ENCODE assay signal across 8 cellular contexts in genomic region chr15:40906101-40906946, GRCh38. TPM values are rescaled to one million over a fixed set of nuclear protein-coding genes. Genes with fewer than 3 reads are reported as not detected.
DNase-seq lines count a peak whose midpoint lies in the region; ATAC-seq, FAIRE-seq and TF ChIP-seq lines count a peak whose summit lies in the region.

No MANE protein-coding gene starts in this region.

- DNase-seq in Caco-2 (peak; percentile 88 to 92), KG1 (lab: John Stamatoyannopoulos, UW) (peak; percentile 63), RCC 7860 (ENCODE audit: low spot score) (peak; percentile 80), fibroblast of pulmonary artery (ENCODE audit: low read depth) (peak; percentile 96), nephron progenitor cell (peak; percentile 92)
- DNase-seq in activated T-helper 9 cell treated with anti-CD3 and anti-CD28 coated beads, Interleukin-2, amount 50 U/mL, for 16 hours (ENCODE audit: low read depth): peak; percentile 70

- H3K4me1 Mint-ChIP-seq in Caco-2 (ENCODE audit: low read depth, unreplicated experiment) (peaks cover 12% of the 10 kb centered on the region), nephron progenitor cell (peaks cover 51% of the 10 kb centered on the region)
- peaks cover 30% of the 10 kb centered on the region for H3K4me1 Mint-ChIP-seq in stimulated activated naive CD8-positive, alpha-beta T cell treated with anti-CD3 and anti-CD28 coated beads, Interleukin-15, Interleukin-2, amounts not matched to agents 100 ng/mL and 50 ng/mL, for 24 hours (ENCODE audit: low read depth)

- H3K4me3 ChIP-seq in Caco-2 (ENCODE audit: low read depth, low read length) (peak overlapping the region; percentile 16; the same call in 1 of the 2 replicates), fibroblast of pulmonary artery (replicated peaks; ENCODE audit: low read depth, low read length) (peak overlapping the region; percentile 39)

- CTCF ChIA-PET in Caco-2 (lab: Charles Lee): interaction anchor here (0.6 to 1.5 kb wide), 13 partner anchors 9 to 426 kb away, joined by 3 to 20 read pairs (median 4); partner anchors contain the start of genes NUSAP1, OIP5 and VPS18

- H3K9me3 ChIP-seq in Caco-2: no peaks in the 10 kb centered on the region

- no peaks in the 10 kb centered on the region for H3K9me3 Mint-ChIP-seq in Caco-2 (ENCODE audit: unreplicated experiment)
- no peaks in the 10 kb centered on the region for H3K9me3 Mint-ChIP-seq in nephron progenitor cell
- no peaks in the 10 kb centered on the region for H3K9me3 Mint-ChIP-seq in stimulated activated naive CD8-positive, alpha-beta T cell treated with anti-CD3 and anti-CD28 coated beads, Interleukin-15, Interleukin-2, amounts not matched to agents 100 ng/mL and 50 ng/mL, for 24 hours

- BruUV-seq in Caco-2 (replicated peaks; lab: Mats Ljungman, UMichigan): no TSS peak

- peaks cover 28% of the 10 kb centered on the region for H3K4me1 ChIP-seq in Caco-2

- FAIRE-seq in RCC 7860 (lab: Jason Lieb, UNC): peak; percentile 57

- intact Hi-C loops in Caco-2 (cut with micrococcal nuclease; ENCODE audit: unreplicated experiment): loop anchor here (1.0 to 10.0 kb wide), 3 partner anchors 22 to 428 kb away; partner anchors contain the start of genes NUSAP1 and OIP5

- H3K27me3 Mint-ChIP-seq in Caco-2 (ENCODE audit: insufficient read depth, unreplicated experiment) (no peaks in the 10 kb centered on the region), nephron progenitor cell (ENCODE audit: low read depth, poor library complexity) (peaks cover 7% of the 10 kb centered on the region)
- H3K27me3 Mint-ChIP-seq in stimulated activated naive CD8-positive, alpha-beta T cell treated with anti-CD3 and anti-CD28 coated beads, Interleukin-15, Interleukin-2, amounts not matched to agents 100 ng/mL and 50 ng/mL, for 24 hours: no peaks in the 10 kb centered on the region

- peaks cover 2% of the 10 kb centered on the region; the same call in 1 of the 2 replicates for H3K36me3 ChIP-seq in Caco-2 (ENCODE audit: control insufficient read depth, insufficient read depth, low read length)

- ATAC-seq in GM21529 (IDR thresholded peaks at IDR 0.05; ENCODE audit: unreplicated experiment): peak; percentile 74

- H3K36me3 Mint-ChIP-seq in Caco-2 (ENCODE audit: insufficient read depth, unreplicated experiment) (peaks cover 47% of the 10 kb centered on the region), nephron progenitor cell (ENCODE audit: low read depth) (peaks cover 8% of the 10 kb centered on the region)
- peaks cover 14% of the 10 kb centered on the region for H3K36me3 Mint-ChIP-seq in stimulated activated naive CD8-positive, alpha-beta T cell treated with anti-CD3 and anti-CD28 coated beads, Interleukin-15, Interleukin-2, amounts not matched to agents 100 ng/mL and 50 ng/mL, for 24 hours (ENCODE audit: low read depth)

- TF ChIP-seq CTCF in Caco-2 (IDR thresholded peaks at IDR 0.05; ENCODE audit: insufficient read depth in 1 of 2, low read depth in 1 of 2, low read length in 1 of 2, severe bottlenecking in 1 of 2, unreplicated experiment in 1 of 2) (peak; percentile 86 to 89), fibroblast of pulmonary artery (IDR thresholded peaks at IDR 0.05; ENCODE audit: low read length, missing control alignments) (peak; percentile 58), nephron progenitor cell (IDR thresholded peaks at IDR 0.05) (peak; percentile 88)

- H3K4me3 Mint-ChIP-seq in Caco-2 (ENCODE audit: unreplicated experiment) (no peak overlapping the region), nephron progenitor cell (no peak overlapping the region)
- H3K4me3 Mint-ChIP-seq in stimulated activated naive CD8-positive, alpha-beta T cell treated with anti-CD3 and anti-CD28 coated beads, Interleukin-15, Interleukin-2, amounts not matched to agents 100 ng/mL and 50 ng/mL, for 24 hours: peak overlapping the region; percentile 79

- H3K27ac Mint-ChIP-seq in Caco-2 (ENCODE audit: unreplicated experiment): peak overlapping the region; percentile 35
- H3K27ac Mint-ChIP-seq in nephron progenitor cell: no peak overlapping the region
- no peak overlapping the region for H3K27ac Mint-ChIP-seq in stimulated activated naive CD8-positive, alpha-beta T cell treated with anti-CD3 and anti-CD28 coated beads, Interleukin-15, Interleukin-2, amounts not matched to agents 100 ng/mL and 50 ng/mL, for 24 hours

- H3K27me3 ChIP-seq in Caco-2 (replicated peaks; ENCODE audit: control insufficient read depth, insufficient read depth, low read length): no peaks in the 10 kb centered on the region

- POLR2A ChIA-PET in Caco-2 (lab: Charles Lee): interaction anchor here (0.6 to 1.1 kb wide), 3 partner anchors 11 to 35 kb away, joined by 3 to 12 read pairs (median 10); partner anchors contain the start of gene DLL4

RNA-seq across cellular contexts. Expression of gene VPS18, which starts 12.1 kb away (rescaled TPM):
- total RNA-seq in Caco-2 (2022): 27.3 and 29.3 TPM in 2 replicates

RNA-seq across cellular contexts. Expression of gene DLL4, which starts 22.8 kb away (rescaled TPM):
- 3.4 TPM in 2 replicates for total RNA-seq in Caco-2 (2022)

RNA-seq across cellular contexts. Expression of gene RHOV, which starts 32.3 kb away (rescaled TPM):
- 3.2 and 4.4 TPM in 2 replicates for total RNA-seq in Caco-2 (2022)

RNA-seq across cellular contexts. Expression of gene CHAC1, which starts 46.9 kb away (rescaled TPM):
- 54.0 and 55.8 TPM in 2 replicates for total RNA-seq in Caco-2 (2022)

Comparison
In these comparisons a context has a peak if more than half of its experiments do, and no peak if none do; other contexts are left out.
1. Peak in every context shown above with its lines: DNase-seq, ATAC-seq and H3K4me3 ChIP-seq.